Comparison of ENCODE assay signal across 7 cellular contexts in genomic region chr19:47280183-47280797, GRCh38. TPM values are rescaled to one million over a fixed set of nuclear protein-coding genes. Genes with fewer than 3 reads are reported as not detected.
A peak's percentile ranks its signal among the peaks of the same experiment; 100 is the strongest.
DNase-seq lines count a peak whose midpoint lies in the region; ATAC-seq and TF ChIP-seq lines count a peak whose summit lies in the region.

No MANE protein-coding gene starts in this region.

- H3K27me3 Mint-ChIP-seq in naive B cell = no peaks in the 10 kb centered on the region

- H3K27me3 ChIP-seq in RWPE2 (ENCODE audit: insufficient read depth, poor library complexity, severe bottlenecking) (no peaks in the 10 kb centered on the region), adrenal gland (no peaks in the 10 kb centered on the region)

- no peak for ATAC-seq in RWPE2 (ENCODE audit: low read depth)
- peak; percentile 35 to 62 for ATAC-seq in naive B cell (ENCODE audit: low read depth in 2 of 2)
- no peak for ATAC-seq in GM18861 (IDR thresholded peaks at IDR 0.05; ENCODE audit: unreplicated experiment)
- ATAC-seq in GM19351 (IDR thresholded peaks at IDR 0.05; ENCODE audit: unreplicated experiment) = no peak
- no peak for ATAC-seq in GM18517 (IDR thresholded peaks at IDR 0.05; ENCODE audit: unreplicated experiment)

- no peaks in the 10 kb centered on the region for H3K36me3 Mint-ChIP-seq in naive B cell

- H3K36me3 ChIP-seq in RWPE2 (ENCODE audit: low read depth) (no peaks in the 10 kb centered on the region), adrenal gland (replicated peaks in 1 of 2) (no peaks in the 10 kb centered on the region)

- H3K27ac Mint-ChIP-seq in naive B cell = peak overlapping the region in 1 of 6 donors; percentile 27

- H3K9me3 Mint-ChIP-seq in naive B cell = no peaks in the 10 kb centered on the region

- WGBS in adrenal gland, 4 donors = 85 to 91% (median 90%) methylated on average over 9 to 13 of the region's 13 CpGs

- no peaks in the 10 kb centered on the region for H3K9me3 ChIP-seq in RWPE2 (ENCODE audit: severe bottlenecking)
- H3K9me3 ChIP-seq in adrenal gland (replicated peaks in 1 of 3) = no peaks in the 10 kb centered on the region

- no peak overlapping the region for H3K4me3 Mint-ChIP-seq in naive B cell

- H3K4me1 ChIP-seq in RWPE2 (ENCODE audit: insufficient read depth, poor library complexity, severe bottlenecking) = no peaks in the 10 kb centered on the region
- H3K4me1 ChIP-seq in adrenal gland (replicated peaks in 1 of 2) = peaks cover 11 to 30% of the 10 kb centered on the region in 2 donors

- intact Hi-C loops in adrenal gland (cut with DNase I) = no loop called here

- TF ChIP-seq CTCF in GM12873 (IDR thresholded peaks at IDR 0.05; ENCODE audit: insufficient read depth, low read depth, low read length, missing control alignments) (peak; percentile 75), RWPE2 (IDR thresholded peaks at IDR 0.05; ENCODE audit: poor library complexity, severe bottlenecking) (peak; percentile 32), adrenal gland (IDR thresholded peaks at IDR 0.05) (peak; percentile 14 to 43 (median 27))

- no peak for TF ChIP-seq POLR2A in adrenal gland (IDR thresholded peaks at IDR 0.05)

- H3K4me1 Mint-ChIP-seq in naive B cell = peaks cover 23 to 33% (median 31%) of the 10 kb centered on the region in 3 donors

- H3K27ac ChIP-seq in RWPE2 (ENCODE audit: poor library complexity, severe bottlenecking) (no peak overlapping the region), adrenal gland (no peak overlapping the region)

- no peak for DNase-seq in RWPE2 (ENCODE audit: low spot score)
- peak in 3 of 7 donors; percentile 39 to 61 (median 47) for DNase-seq in adrenal gland
- peak; percentile 38 for DNase-seq in naive B cell

- H3K4me3 ChIP-seq in RWPE2 (ENCODE audit: severe bottlenecking) (no peak overlapping the region), adrenal gland (no peak overlapping the region)

RNA-seq across cellular contexts. Expression of gene INAFM1, which starts 5.6 kb away (rescaled TPM):
- total RNA-seq in adrenal gland = 100 to 1,000 TPM in 1 of 8 donors, 10 to 100 TPM in 7; 18.1 to 183 (median 66.7) TPM
- polyA plus RNA-seq in adrenal gland (100 to 1,000 TPM in 1 of 3 donors, 10 to 100 TPM in 1, 1 to 10 TPM in 1; 7.8 to 144 (median 62.0) TPM), naive B cell (ENCODE audit: low read depth in 6 of 6) (1 to 10 TPM; 3.9 to 7.7 (median 5.6) TPM)

RNA-seq across cellular contexts. Expression of gene CCDC9, which starts 24.0 kb away (rescaled TPM):
- 10 to 100 TPM; 12.8 to 52.9 (median 32.5) TPM for total RNA-seq in adrenal gland
- 10 to 100 TPM; 23.2 to 86.5 (median 31.8) TPM for polyA plus RNA-seq in adrenal gland
- 10 to 100 TPM in 2 of 6 donors, 1 to 10 TPM in 4; 7.8 to 13.2 (median 8.8) TPM for polyA plus RNA-seq in naive B cell (ENCODE audit: low read depth in 6 of 6)

RNA-seq across cellular contexts. Expression of gene C5AR1, which starts 29.4 kb away (rescaled TPM):
- total RNA-seq in adrenal gland = 10 to 100 TPM in 7 of 8 donors, under 1 TPM in 1; 0.91 to 34.8 (median 20.1) TPM
- polyA plus RNA-seq in adrenal gland = 1 to 10 TPM; 3.2 to 7.9 (median 3.9) TPM
- polyA plus RNA-seq in naive B cell (ENCODE audit: low read depth in 6 of 6) = under 1 TPM in 5 of 6 donors, not detected in 1; 0.16 to 0.95 (median 0.21) TPM

RNA-seq across cellular contexts. Expression of gene BBC3, which starts 49.3 kb away (rescaled TPM):
- total RNA-seq in adrenal gland = 10 to 100 TPM in 4 of 8 donors, 1 to 10 TPM in 4; 1.7 to 17.9 (median 10.1) TPM
- polyA plus RNA-seq in adrenal gland (1 to 10 TPM in 2 of 3 donors, under 1 TPM in 1; 0.27 to 8.4 (median 4.4) TPM), naive B cell (ENCODE audit: low read depth in 6 of 6) (1 to 10 TPM in 2 of 6 donors, under 1 TPM in 4; 0.32 to 1.4 (median 0.70) TPM)

RNA-seq across cellular contexts. Expression of gene C5AR2, which starts 51.7 kb away (rescaled TPM):
- total RNA-seq in adrenal gland = 1 to 10 TPM in 7 of 8 donors, under 1 TPM in 1; 0.42 to 4.4 (median 2.6) TPM
- polyA plus RNA-seq in adrenal gland (1 to 10 TPM in 1 of 3 donors, under 1 TPM in 2; 0.37 to 1.1 (median 0.57) TPM), naive B cell (ENCODE audit: low read depth in 6 of 6) (not detected)

Comparison
In these comparisons a context has a peak if more than half of its experiments do, and no peak if none do; other contexts are left out.
1. ATAC-seq: peak in naive B cell (2 of 2); none in RWPE2 (single experiment), GM18861 (single experiment), GM19351 (single experiment) and GM18517 (single experiment).
2. Peak in every context shown above with its lines, with median percentiles within 50 percentile points of each other: CTCF ChIP-seq.